ENCODE assay signal across 8 cellular contexts in genomic region chr15:72117448-72117697, GRCh38. TPM values are rescaled to one million over a fixed set of nuclear protein-coding genes. Genes with fewer than 3 reads are reported as not detected.
DNase-seq lines count a peak whose midpoint lies in the region; ATAC-seq and TF ChIP-seq lines count a peak whose summit lies in the region.

No MANE protein-coding gene starts in this region.

- peak; percentile 65 for ATAC-seq in activated CD4-positive, CD25-positive, alpha-beta regulatory T cell treated with anti-CD3 and anti-CD28 coated beads, Interleukin-2, amount 50 U/mL, for 24 hours
- peak; percentile 83 for ATAC-seq in left lung

- no peak for TF ChIP-seq CTCF in left lung (IDR thresholded peaks at IDR 0.05)

- DNase-seq in G401 (ENCODE audit: low spot score) = peak; percentile 56
- DNase-seq in GOT3 (lab: John Stamatoyannopoulos, UW) = peak; percentile 39
- DNase-seq in cerebellar cortex (ENCODE audit: low spot score) = peak; percentile 62
- DNase-seq in left lung = peak; percentile 85 to 95
- DNase-seq in stimulated activated CD4-positive, alpha-beta T cell treated with anti-CD3 and anti-CD28 coated beads, Interleukin-4, amount 100 ng/mL, for 48 hours (ENCODE audit: low read depth in 2 of 2) = peak; percentile 57 to 72
- DNase-seq in NCI-H128 (lab: John Stamatoyannopoulos, UW; ENCODE audit: unreplicated experiment) = no peak

- no peaks in the 10 kb centered on the region for H3K27me3 ChIP-seq in left lung

- intact Hi-C loops in left lung (cut with DNase I) = no loop called here

- H3K4me1 ChIP-seq in left lung = peaks cover 6 to 27% of the 10 kb centered on the region in 2 donors

- H3K36me3 ChIP-seq in KOPT-K1 (ENCODE audit: insufficient read depth, low read length) = no peaks in the 10 kb centered on the region
- H3K36me3 ChIP-seq in left lung = no peaks in the 10 kb centered on the region

- H3K9me3 ChIP-seq in KOPT-K1 (ENCODE audit: insufficient read depth, low read length, poor library complexity, severe bottlenecking) (no peaks in the 10 kb centered on the region), left lung (no peaks in the 10 kb centered on the region)

- in situ Hi-C loops in G401 (cut with HindIII; ENCODE audit: low sequenced_read_pairs) = no loop called here

- peak overlapping the region; percentile 83 to 91 for H3K4me3 ChIP-seq in left lung

- H3K27ac ChIP-seq in KOPT-K1 (ENCODE audit: low read depth, low read length, poor library complexity, severe bottlenecking) = peak overlapping the region; percentile 81
- peak overlapping the region; percentile 94 to 98 for H3K27ac ChIP-seq in left lung

RNA-seq across cellular contexts. Expression of gene MYO9A, which starts 0.6 kb away (rescaled TPM):
- total RNA-seq in G401 (2014; rRNA removed; shearing (Covaris generic)) = 10.7 and 21.1 TPM in 2 replicates
- total RNA-seq in left lung = 10 to 100 TPM; 63.5 to 67.4 TPM

RNA-seq across cellular contexts. Expression of gene SENP8, which starts 0.8 kb away (rescaled TPM):
- 1.4 and 4.4 TPM in 2 replicates for total RNA-seq in G401 (2014; rRNA removed; shearing (Covaris generic))
- 1 to 10 TPM; 3.1 to 4.2 TPM for total RNA-seq in left lung
